Comparison of ENCODE assay signal across 19 cellular contexts in genomic region chr12:132484891-132485441, GRCh38. TPM values are rescaled to one million over a fixed set of nuclear protein-coding genes. Genes with fewer than 3 reads are reported as not detected.
A peak's percentile ranks its signal among the peaks of the same experiment; 100 is the strongest.
DNase-seq lines count a peak whose midpoint lies in the region; ATAC-seq and TF ChIP-seq lines count a peak whose summit lies in the region.
"Had no signal": no experiment of that assay in that cellular context is flagged by ENCODE, and none has a peak within 500 bp of the region (broad histone marks: within the 10 kb centered on the region; RNA-seq: fewer than 3 reads in every experiment).

No MANE protein-coding gene starts in this region.

- H3K9me3 ChIP-seq in BLaER1 (no peaks in the 10 kb centered on the region), HEK293 (ENCODE audit: control insufficient read depth, insufficient read depth, low read depth, low read length) (no peaks in the 10 kb centered on the region), right cardiac atrium (ENCODE audit: control insufficient read depth, low read length) (no peaks in the 10 kb centered on the region)

- no peaks in the 10 kb centered on the region for H3K36me3 Mint-ChIP-seq in activated CD8-positive, alpha-beta memory T cell treated with anti-CD3 and anti-CD28 coated beads, Interleukin-2, amount 10 ng/mL, durations not matched to agents 7 days and 5 days
- H3K36me3 Mint-ChIP-seq: CD4-positive, CD25-positive, alpha-beta regulatory T cell had no signal

- DNase-seq in cerebellar cortex (ENCODE audit: low spot score) (peak; percentile 58), right cardiac atrium (peak in 2 of 3 donors; percentile 6 to 26), NCI-H1417 (lab: John Stamatoyannopoulos, UW) (no peak), T-helper 9 cell (no peak)
- DNase-seq in activated CD8-positive, alpha-beta memory T cell treated with anti-CD3 and anti-CD28 coated beads, Interleukin-2, amount 10 ng/mL, durations not matched to agents 7 days and 5 days, result no peak
- DNase-seq: CD4-positive, CD25-positive, alpha-beta regulatory T cell; DND-41; GF-D8; KG1; NCI-H1436 treated with DMSO at 0.1 percent for 48 hours; NCI-H2081; NCI-H2227 treated with DMSO at 0.1 percent for 48 hours had no signal

- intact Hi-C loops in right cardiac atrium (cut with DNase I), result no loop called here

- H3K27ac ChIP-seq in BLaER1 (0 out of 2 replicates have a peak overlapping the region, but pooled peaks have one; percentile 6), HEK293 (ENCODE audit: extremely low read depth, low read depth, low read length) (no peak overlapping the region), right cardiac atrium (ENCODE audit: low read length) (no peak overlapping the region)
- H3K27ac ChIP-seq: SK-N-MC had no signal

- no peaks in the 10 kb centered on the region for H3K27me3 Mint-ChIP-seq in activated CD8-positive, alpha-beta memory T cell treated with anti-CD3 and anti-CD28 coated beads, Interleukin-2, amount 10 ng/mL, durations not matched to agents 7 days and 5 days
- H3K27me3 Mint-ChIP-seq: CD4-positive, CD25-positive, alpha-beta regulatory T cell had no signal

- 57% methylated on average over 16 of the region's 16 CpGs for WGBS in right cardiac atrium

- TF ChIP-seq CTCF in HEK293 (tag by site-specific recombination; IDR thresholded peaks at IDR 0.05), result no peak

- H3K27me3 ChIP-seq in BLaER1, result no peaks in the 10 kb centered on the region
- H3K27me3 ChIP-seq in right cardiac atrium (ENCODE audit: control insufficient read depth, insufficient read depth), result no peaks in the 10 kb centered on the region

- no peak overlapping the region for H3K9ac ChIP-seq in BLaER1

- no peaks in the 10 kb centered on the region for H3K9me3 Mint-ChIP-seq in activated CD8-positive, alpha-beta memory T cell treated with anti-CD3 and anti-CD28 coated beads, Interleukin-2, amount 10 ng/mL, durations not matched to agents 7 days and 5 days (ENCODE audit: low read depth)
- H3K9me3 Mint-ChIP-seq: GM23338 had no signal

- H3K4me1 Mint-ChIP-seq in activated CD8-positive, alpha-beta memory T cell treated with anti-CD3 and anti-CD28 coated beads, Interleukin-2, amount 10 ng/mL, durations not matched to agents 7 days and 5 days, result peaks cover 23% of the 10 kb centered on the region

- no peaks in the 10 kb centered on the region for H3K36me3 ChIP-seq in BLaER1
- no peaks in the 10 kb centered on the region for H3K36me3 ChIP-seq in HEK293 (ENCODE audit: control insufficient read depth in 2 of 2, insufficient read depth in 1 of 2, low read length in 2 of 2)

- POLR2A ChIA-PET in HEK293 (lab: Yijun Ruan, JAX), result no interaction called here

- ATAC-seq in right cardiac atrium, result no peak
- ATAC-seq in GM18907 (IDR thresholded peaks at IDR 0.05; ENCODE audit: unreplicated experiment), result no peak
- ATAC-seq in activated CD8-positive, alpha-beta memory T cell treated with anti-CD3 and anti-CD28 coated beads, Interleukin-2, amount 10 ng/mL, durations not matched to agents 7 days and 5 days, result no peak
- ATAC-seq: GM23338, HCT116, Panc1 had no signal

- no peaks in the 10 kb centered on the region for H4K20me1 ChIP-seq in BLaER1

- H3K4me3 ChIP-seq in BLaER1, result no peak overlapping the region
- H3K4me3 ChIP-seq in HEK293 (ENCODE audit: low read depth, low read length), result no peak overlapping the region
- no peak overlapping the region for H3K4me3 ChIP-seq in right cardiac atrium (ENCODE audit: low read length)
- H3K4me3 ChIP-seq: GM23338, SK-N-MC had no signal

- CTCF ChIA-PET in HEK293 (lab: Yijun Ruan, JAX), result no interaction called here
- CTCF ChIA-PET in activated CD8-positive, alpha-beta memory T cell treated with anti-CD3 and anti-CD28 coated beads, Interleukin-2, amount 10 ng/mL, durations not matched to agents 7 days and 5 days (lab: Charles Lee), result no interaction called here

- H3K4me1 ChIP-seq in BLaER1 (peaks cover 94% of the 10 kb centered on the region), HEK293 (ENCODE audit: control insufficient read depth, insufficient read depth, low read length) (no peaks in the 10 kb centered on the region), right cardiac atrium (ENCODE audit: control insufficient read depth, insufficient read depth, low read length) (no peaks in the 10 kb centered on the region)

- H3K27ac Mint-ChIP-seq in activated CD8-positive, alpha-beta memory T cell treated with anti-CD3 and anti-CD28 coated beads, Interleukin-2, amount 10 ng/mL, durations not matched to agents 7 days and 5 days, result no peak overlapping the region
- H3K27ac Mint-ChIP-seq: GM23338 had no signal

- peak overlapping the region; percentile 99 for H3K4me2 ChIP-seq in BLaER1
- H3K4me2 ChIP-seq: GM23338 had no signal

- H3K4me3 Mint-ChIP-seq in activated CD8-positive, alpha-beta memory T cell treated with anti-CD3 and anti-CD28 coated beads, Interleukin-2, amount 10 ng/mL, durations not matched to agents 7 days and 5 days, result no peak overlapping the region
- H3K4me3 Mint-ChIP-seq: GM23338 had no signal

TF ChIP-seq in HEK293, 187 proteins besides CTCF, POLR2A, EP300 and RAD21:
- TF ChIP-seq ZIC2 (tag by site-specific recombination; IDR thresholded peaks at IDR 0.05) (peak; percentile 53), SETDB1 (IDR thresholded peaks at IDR 0.05; ENCODE audit: insufficient read length, low read length) (no peak), FEZF1 (tag by site-specific recombination; IDR thresholded peaks at IDR 0.05) (no peak)

RNA-seq across cellular contexts. Expression of gene FBRSL1, which starts 5.0 kb away (rescaled TPM):
- total RNA-seq in right cardiac atrium, result 10 to 100 TPM; 50.4 to 65.0 (median 54.7) TPM
- polyA plus RNA-seq in right cardiac atrium, result 36.4 TPM
- total RNA-seq in activated CD8-positive, alpha-beta memory T cell treated with anti-CD3 and anti-CD28 coated beads, Interleukin-2, amount 10 ng/mL, durations not matched to agents 7 days and 5 days, result 10 to 100 TPM; 48.1 to 48.6 TPM

Comparison
In these comparisons a context has a peak if more than half of its experiments do, and no peak if none do; other contexts are left out.
1. DNase-seq: peak in cerebellar cortex (single experiment) and right cardiac atrium (2 of 3); none in NCI-H1417 (0 of 3), T-helper 9 cell (single experiment) and activated CD8-positive, alpha-beta memory T cell treated with anti-CD3 and anti-CD28 coated beads, Interleukin-2, amount 10 ng/mL, durations not matched to agents 7 days and 5 days (single experiment).